ENCODE assay signal across 26 cellular contexts in the genomic region with DNA sequence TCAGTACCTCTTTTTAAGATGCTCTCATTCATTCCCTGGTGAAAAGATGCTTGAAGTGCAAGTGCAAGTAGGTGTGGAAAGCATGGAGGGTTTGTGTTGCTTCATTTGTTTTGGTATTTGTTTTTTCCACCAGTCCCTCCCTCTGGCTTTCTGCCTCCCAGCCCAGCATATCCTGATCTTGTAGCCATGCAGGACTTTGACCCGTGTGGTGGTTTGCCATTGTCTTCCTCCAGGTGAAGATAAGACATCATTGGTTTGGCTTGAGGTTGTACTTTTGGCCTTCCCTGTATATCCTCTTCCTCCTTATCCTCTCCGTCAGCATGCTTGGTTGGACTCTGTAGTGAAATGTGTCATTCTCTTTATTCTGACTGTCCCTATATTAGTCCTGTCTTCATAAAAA. TPM values are rescaled to one million over a fixed set of nuclear protein-coding genes. Genes with fewer than 3 reads are reported as not detected.
DNase-seq lines count a peak whose midpoint lies in the region; ATAC-seq and TF ChIP-seq lines count a peak whose summit lies in the region.
"Had no signal": no experiment of that assay in that cellular context is flagged by ENCODE, and none has a peak within 500 bp of the region (broad histone marks: within the 10 kb centered on the region; RNA-seq: fewer than 3 reads in every experiment).

No MANE protein-coding gene starts in this region.

- H3K9me3 Mint-ChIP-seq in endodermal cell: no peaks in the 10 kb centered on the region
- no peaks in the 10 kb centered on the region for H3K9me3 Mint-ChIP-seq in activated T-cell treated with anti-CD3 and anti-CD28 coated beads, Interleukin-2, amount 50 U/mL, for 4 hours
- H3K9me3 Mint-ChIP-seq in CD4-positive, alpha-beta memory T cell: no peaks in the 10 kb centered on the region
- H3K9me3 Mint-ChIP-seq: activated naive CD4-positive, alpha-beta T cell treated with anti-CD3 and anti-CD28 coated beads for 36 hours; neural crest cell had no signal

- peaks cover 19% of the 10 kb centered on the region for H3K36me3 ChIP-seq in endodermal cell (ENCODE audit: control insufficient read depth, insufficient read depth, low read length)
- H3K36me3 ChIP-seq in parathyroid adenoma (ENCODE audit: control insufficient read depth, insufficient read depth, low read length): no peaks in the 10 kb centered on the region
- H3K36me3 ChIP-seq in CD4-positive, alpha-beta memory T cell (ENCODE audit: insufficient read depth, low read length): no peaks in the 10 kb centered on the region
- H3K36me3 ChIP-seq: gastroesophageal sphincter, spleen, vagina had no signal

- H3K27ac ChIP-seq in endodermal cell (ENCODE audit: low read depth, low read length) (no peak overlapping the region), parathyroid adenoma (no peak overlapping the region)
- H3K27ac ChIP-seq in CD4-positive, alpha-beta memory T cell (ENCODE audit: low read depth, low read length): no peak overlapping the region
- H3K27ac ChIP-seq: C4-2B, gastroesophageal sphincter, GM23248, KMS-11, vagina had no signal

- peaks cover 50% of the 10 kb centered on the region for H3K79me2 ChIP-seq in parathyroid adenoma

- CTCF ChIA-PET in CD4-positive, alpha-beta memory T cell (lab: Charles Lee; ENCODE audit: partially characterized antibody): no interaction called here

- POLR2A ChIA-PET in CD4-positive, alpha-beta memory T cell (lab: Charles Lee; ENCODE audit: partially characterized antibody): no interaction called here

- H3K4me1 Mint-ChIP-seq in endodermal cell: peaks cover 61% of the 10 kb centered on the region
- no peaks in the 10 kb centered on the region for H3K4me1 Mint-ChIP-seq in activated T-cell treated with anti-CD3 and anti-CD28 coated beads, Interleukin-2, amount 50 U/mL, for 4 hours (ENCODE audit: low read depth)
- H3K4me1 Mint-ChIP-seq in CD4-positive, alpha-beta memory T cell: peaks cover 0 to 2% (median 0%) of the 10 kb centered on the region in 4 donors

- H3K27ac Mint-ChIP-seq in endodermal cell: peak overlapping the region; percentile 85
- peak overlapping the region in 1 of 7 donors; percentile 19 for H3K27ac Mint-ChIP-seq in CD4-positive, alpha-beta memory T cell
- H3K27ac Mint-ChIP-seq: activated CD8-positive, alpha-beta T cell treated with anti-CD3 and anti-CD28 coated beads, Interleukin-2, amount 10 ng/mL, durations not matched to agents 7 days and 5 days; activated naive CD4-positive, alpha-beta T cell treated with anti-CD3 and anti-CD28 coated beads for 36 hours had no signal

- H3K9ac ChIP-seq in endodermal cell (ENCODE audit: extremely low read depth, low read length, poor library complexity, severe bottlenecking) (no peak overlapping the region), parathyroid adenoma (no peak overlapping the region)
- H3K9ac ChIP-seq: GM23248, KMS-11, SK-N-SH had no signal

- DNase-seq in COLO668 (lab: John Stamatoyannopoulos, UW; ENCODE audit: unreplicated experiment) (peak; percentile 11), LoVo (ENCODE audit: low spot score) (peak; percentile 81), endodermal cell (no peak), T-helper 1 cell (no peak)
- DNase-seq in activated T-cell treated with anti-CD3 and anti-CD28 coated beads, Interleukin-2, amount 50 U/mL, for 4 hours: no peak
- DNase-seq in CD4-positive, alpha-beta memory T cell: no peak
- DNase-seq: activated CD8-positive, alpha-beta T cell treated with anti-CD3 and anti-CD28 coated beads, Interleukin-2, amount 10 ng/mL, durations not matched to agents 7 days and 5 days; activated naive CD4-positive, alpha-beta T cell treated with anti-CD3 and anti-CD28 coated beads for 36 hours; activated T-cell treated with anti-CD3 and anti-CD28 coated beads, Interleukin-2, amount 50 U/mL, for 1 hour; effector memory CD4-positive, alpha-beta T cell; esophagus squamous epithelium; GF-D8; GM23248; NCI-H1930; NK-92 treated with Interleukin-12 subunit alpha and Interleukin-12 subunit beta, amount 100 ng/mL, for 24 hours; RPMI8226; SK-N-SH; spleen had no signal

- no peak overlapping the region for H2AFZ ChIP-seq in parathyroid adenoma
- H2AFZ ChIP-seq: GM23248 had no signal

- H3K36me3 Mint-ChIP-seq in endodermal cell (ENCODE audit: low read depth): peaks cover 24% of the 10 kb centered on the region
- no peaks in the 10 kb centered on the region for H3K36me3 Mint-ChIP-seq in activated T-cell treated with anti-CD3 and anti-CD28 coated beads, Interleukin-2, amount 50 U/mL, for 4 hours (ENCODE audit: insufficient read depth)
- H3K36me3 Mint-ChIP-seq in CD4-positive, alpha-beta memory T cell: peaks cover 0 to 3% of the 10 kb centered on the region in 2 donors

- intact Hi-C loops in CD4-positive, alpha-beta memory T cell (cut with micrococcal nuclease): no loop called here

- peak overlapping the region; percentile 1 for H3K4me3 Mint-ChIP-seq in endodermal cell
- no peak overlapping the region for H3K4me3 Mint-ChIP-seq in activated T-cell treated with anti-CD3 and anti-CD28 coated beads, Interleukin-2, amount 50 U/mL, for 4 hours
- H3K4me3 Mint-ChIP-seq in CD4-positive, alpha-beta memory T cell: no peak overlapping the region
- H3K4me3 Mint-ChIP-seq: activated CD8-positive, alpha-beta T cell treated with anti-CD3 and anti-CD28 coated beads, Interleukin-2, amount 10 ng/mL, durations not matched to agents 7 days and 5 days; activated naive CD4-positive, alpha-beta T cell treated with anti-CD3 and anti-CD28 coated beads for 36 hours; neural crest cell had no signal

- TF ChIP-seq CTCF in endodermal cell (conservative IDR thresholded peaks at IDR 0.05) (no peak), parathyroid adenoma (IDR thresholded peaks at IDR 0.05) (no peak)

- no peak for ATAC-seq in HG02973 (IDR thresholded peaks at IDR 0.05; ENCODE audit: unreplicated experiment)
- no peak for ATAC-seq in activated T-cell treated with anti-CD3 and anti-CD28 coated beads, Interleukin-2, amount 50 U/mL, for 4 hours
- ATAC-seq: activated CD4-positive, CD25-positive, alpha-beta regulatory T cell treated with anti-CD3 and anti-CD28 coated beads, Interleukin-2, amount 50 U/mL, for 24 hours; activated CD8-positive, alpha-beta T cell treated with anti-CD3 and anti-CD28 coated beads, Interleukin-2, amount 10 ng/mL, durations not matched to agents 7 days and 5 days; gastroesophageal sphincter had no signal

- H3K9me3 ChIP-seq in endodermal cell (ENCODE audit: control insufficient read depth, low read length): no peaks in the 10 kb centered on the region
- no peaks in the 10 kb centered on the region for H3K9me3 ChIP-seq in parathyroid adenoma (ENCODE audit: control insufficient read depth, low read length)
- H3K9me3 ChIP-seq in CD4-positive, alpha-beta memory T cell (ENCODE audit: control insufficient read depth in 1 of 2, low read length in 2 of 2): no peaks in the 10 kb centered on the region
- H3K9me3 ChIP-seq: esophagus squamous epithelium, gastroesophageal sphincter, SK-N-SH, spleen, vagina had no signal

- WGBS in endodermal cell (ENCODE audit: insufficient coverage in 1 of 2, insufficient read length in 1 of 2), 2 experiments: 78 to 87% methylated on average over 2 of the region's 2 CpGs

- peak overlapping the region; percentile 31 for H3K4me2 ChIP-seq in parathyroid adenoma (ENCODE audit: low read length)
- H3K4me2 ChIP-seq: KMS-11, SK-N-SH had no signal

- H3K27me3 Mint-ChIP-seq in endodermal cell (ENCODE audit: insufficient read depth): no peaks in the 10 kb centered on the region
- H3K27me3 Mint-ChIP-seq in activated T-cell treated with anti-CD3 and anti-CD28 coated beads, Interleukin-2, amount 50 U/mL, for 4 hours (ENCODE audit: low read depth): no peaks in the 10 kb centered on the region
- no peaks in the 10 kb centered on the region for H3K27me3 Mint-ChIP-seq in CD4-positive, alpha-beta memory T cell

- H3K27me3 ChIP-seq in endodermal cell (ENCODE audit: control insufficient read depth, insufficient read depth, low read length, poor library complexity, severe bottlenecking) (no peaks in the 10 kb centered on the region), parathyroid adenoma (ENCODE audit: control insufficient read depth, insufficient read depth, low read length) (no peaks in the 10 kb centered on the region)
- no peaks in the 10 kb centered on the region for H3K27me3 ChIP-seq in CD4-positive, alpha-beta memory T cell (ENCODE audit: insufficient read depth, low read length)
- H3K27me3 ChIP-seq: esophagus squamous epithelium, gastroesophageal sphincter, spleen, vagina had no signal

- peaks cover 7% of the 10 kb centered on the region for H3K4me1 ChIP-seq in endodermal cell (ENCODE audit: control insufficient read depth, insufficient read depth, low read length)
- H3K4me1 ChIP-seq in parathyroid adenoma: peaks cover 41% of the 10 kb centered on the region
- H3K4me1 ChIP-seq in CD4-positive, alpha-beta memory T cell (ENCODE audit: insufficient read depth, low read length): no peaks in the 10 kb centered on the region

- H3K4me3 ChIP-seq in endodermal cell (ENCODE audit: low read length) (peak overlapping the region; percentile 60), parathyroid adenoma (ENCODE audit: low read depth, low read length) (no peak overlapping the region)
- no peak overlapping the region for H3K4me3 ChIP-seq in CD4-positive, alpha-beta memory T cell (ENCODE audit: low read length in 2 of 2)
- H3K4me3 ChIP-seq: esophagus squamous epithelium, gastroesophageal sphincter, GM23248, spleen, vagina had no signal

RNA-seq across cellular contexts. Expression of gene SPINT2, which starts 9.1 kb away (rescaled TPM):
- total RNA-seq in endodermal cell: 100 to 1,000 TPM; 415 to 487 TPM
- polyA plus RNA-seq in endodermal cell (2013, experiment 1 of 2): 136 TPM
- 110 TPM for polyA plus RNA-seq in endodermal cell (2013, experiment 2 of 2)
- total RNA-seq in activated T-cell treated with anti-CD3 and anti-CD28 coated beads, Interleukin-2, amount 50 U/mL, for 4 hours: 10 to 100 TPM; 15.6 to 27.5 (median 20.6) TPM
- 10 to 100 TPM; 35.7 to 40.4 TPM for total RNA-seq in CD4-positive, alpha-beta memory T cell
- 10 to 100 TPM; 72.3 to 94.5 TPM for polyA plus RNA-seq in CD4-positive, alpha-beta memory T cell

RNA-seq across cellular contexts. Expression of gene PPP1R14A, which starts 17.3 kb away (rescaled TPM):
- total RNA-seq in endodermal cell: 10 to 100 TPM in 1 of 2 donors, 1 to 10 TPM in 1; 8.6 to 13.8 TPM
- 8.8 TPM for polyA plus RNA-seq in endodermal cell (2013, experiment 1 of 2)
- 7.4 TPM for polyA plus RNA-seq in endodermal cell (2013, experiment 2 of 2)
- 1 to 10 TPM in 1 of 3 donors, under 1 TPM in 2; 0.34 to 1.8 (median 0.46) TPM for total RNA-seq in activated T-cell treated with anti-CD3 and anti-CD28 coated beads, Interleukin-2, amount 50 U/mL, for 4 hours
- not detected for total RNA-seq in CD4-positive, alpha-beta memory T cell
- polyA plus RNA-seq in CD4-positive, alpha-beta memory T cell: not detected
- total RNA-seq: activated CD8-positive, alpha-beta T cell treated with anti-CD3 and anti-CD28 coated beads, Interleukin-2, amount 10 ng/mL, durations not matched to agents 7 days and 5 days; activated naive CD4-positive, alpha-beta T cell treated with anti-CD3 and anti-CD28 coated beads for 36 hours had no signal

RNA-seq across cellular contexts. Expression of gene C19orf33, which starts 30.6 kb away (rescaled TPM):
- 10 to 100 TPM in 1 of 2 donors, 1 to 10 TPM in 1; 2.9 to 13.2 TPM for total RNA-seq in endodermal cell
- not detected for polyA plus RNA-seq in endodermal cell (2013, experiment 1 of 2)
- polyA plus RNA-seq in endodermal cell (2013, experiment 2 of 2): not detected
- not detected for total RNA-seq in activated T-cell treated with anti-CD3 and anti-CD28 coated beads, Interleukin-2, amount 50 U/mL, for 4 hours
- not detected for total RNA-seq in CD4-positive, alpha-beta memory T cell
- polyA plus RNA-seq in CD4-positive, alpha-beta memory T cell: not detected
- total RNA-seq: activated CD8-positive, alpha-beta T cell treated with anti-CD3 and anti-CD28 coated beads, Interleukin-2, amount 10 ng/mL, durations not matched to agents 7 days and 5 days; activated naive CD4-positive, alpha-beta T cell treated with anti-CD3 and anti-CD28 coated beads for 36 hours; GM23248; neural crest cell had no signal
- polyA plus RNA-seq: GM23248, SK-N-SH had no signal

RNA-seq across cellular contexts. Expression of gene YIF1B, which starts 42.2 kb away (rescaled TPM):
- total RNA-seq in endodermal cell: 10 to 100 TPM; 68.6 to 74.6 TPM
- polyA plus RNA-seq in endodermal cell (2013, experiment 1 of 2): 97.3 TPM
- polyA plus RNA-seq in endodermal cell (2013, experiment 2 of 2): 90.6 TPM
- 10 to 100 TPM; 48.0 to 60.1 (median 50.4) TPM for total RNA-seq in activated T-cell treated with anti-CD3 and anti-CD28 coated beads, Interleukin-2, amount 50 U/mL, for 4 hours
- 10 to 100 TPM; 35.8 to 38.4 TPM for total RNA-seq in CD4-positive, alpha-beta memory T cell
- polyA plus RNA-seq in CD4-positive, alpha-beta memory T cell: 10 to 100 TPM; 44.6 to 57.4 TPM

RNA-seq across cellular contexts. Expression of gene KCNK6, which starts 46.1 kb away (rescaled TPM):
- total RNA-seq in endodermal cell: 1 to 10 TPM; 5.1 to 8.9 TPM
- 2.2 TPM for polyA plus RNA-seq in endodermal cell (2013, experiment 1 of 2)
- polyA plus RNA-seq in endodermal cell (2013, experiment 2 of 2): 2.1 TPM
- 10 to 100 TPM in 1 of 3 donors, 1 to 10 TPM in 2; 9.2 to 10.9 (median 9.8) TPM for total RNA-seq in activated T-cell treated with anti-CD3 and anti-CD28 coated beads, Interleukin-2, amount 50 U/mL, for 4 hours
- total RNA-seq in CD4-positive, alpha-beta memory T cell: 10 to 100 TPM; 14.5 to 14.9 TPM
- 1 to 10 TPM; 1.3 to 7.4 TPM for polyA plus RNA-seq in CD4-positive, alpha-beta memory T cell
- total RNA-seq: neural crest cell had no signal

Comparison
In these comparisons a context has a peak if more than half of its experiments do, and no peak if none do; other contexts are left out.
1. DNase-seq: peak in COLO668 (single experiment) and LoVo (single experiment); none in endodermal cell (single experiment), T-helper 1 cell (0 of 5), activated T-cell treated with anti-CD3 and anti-CD28 coated beads, Interleukin-2, amount 50 U/mL, for 4 hours (single experiment) and CD4-positive, alpha-beta memory T cell (0 of 5).
2. RNA of gene SPINT2, which starts 9.1 kb away (total RNA-seq): 415 to 487 TPM in endodermal cell; 35.7 to 40.4 TPM in CD4-positive, alpha-beta memory T cell and 15.6 to 27.5 TPM in activated T-cell treated with anti-CD3 and anti-CD28 coated beads, Interleukin-2, amount 50 U/mL, for 4 hours; every median in the first group is over 10 times any median in the second.